ENCODE assay signal across 8 cellular contexts in genomic region chr12:64729909-64730584, GRCh38. TPM values are rescaled to one million over a fixed set of nuclear protein-coding genes. Genes with fewer than 3 reads are reported as not detected.
DNase-seq lines count a peak whose midpoint lies in the region; ATAC-seq and TF ChIP-seq lines count a peak whose summit lies in the region.

No MANE protein-coding gene starts in this region.

- peak overlapping the region; percentile 10; the same call in 1 of the 2 replicates for H3K4me3 ChIP-seq in GM12865 (ENCODE audit: low read depth, low read length)
- H3K4me3 ChIP-seq in muscle layer of duodenum (ENCODE audit: low read depth in 1 of 2, low read length in 2 of 2) = no peak overlapping the region

- peaks cover 15 to 18% (median 18%) of the 10 kb centered on the region in 3 donors for H3K4me1 Mint-ChIP-seq in T-cell

- H3K9me3 Mint-ChIP-seq in T-cell = no peaks in the 10 kb centered on the region

- H3K27me3 ChIP-seq in muscle layer of duodenum (ENCODE audit: low read depth, low read length) = no peaks in the 10 kb centered on the region

- TF ChIP-seq CTCF in GM12865 (IDR thresholded peaks at IDR 0.05; ENCODE audit: insufficient read depth, low read depth, low read length, missing control alignments) = no peak

- peak; percentile 18 for DNase-seq in GM12865 (ENCODE audit: low read depth)
- DNase-seq in T-cell = no peak
- no peak for DNase-seq in SW480 (ENCODE audit: low spot score)
- DNase-seq in occipital lobe (lab: John Stamatoyannopoulos, UW) = no peak
- no peak for DNase-seq in NCI-H1092 treated with DMSO at 0.1 percent for 48 hours (lab: John Stamatoyannopoulos, UW)

- peak; percentile 51 for ATAC-seq in GM21619 (IDR thresholded peaks at IDR 0.05; ENCODE audit: unreplicated experiment)
- ATAC-seq in T-cell (replicated peaks in 1 of 4) = peak in 2 of 4 experiments; percentile 19 to 45
- no peak for ATAC-seq in GM18520 (IDR thresholded peaks at IDR 0.05; ENCODE audit: unreplicated experiment)

- H3K4me3 Mint-ChIP-seq in T-cell = peak overlapping the region in 1 of 3 donors; percentile 51

- no peaks in the 10 kb centered on the region for H3K27me3 Mint-ChIP-seq in T-cell

- POLR2A ChIA-PET in T-cell (lab: Charles Lee) = interaction anchor here (0.6 to 0.7 kb wide), 3 partner anchors 10 to 280 kb away, joined by 6 to 9 read pairs (median 9); no protein-coding TSS in a partner anchor

- peaks cover 42% of the 10 kb centered on the region for H3K36me3 Mint-ChIP-seq in T-cell

- peaks cover 16 to 31% of the 10 kb centered on the region in 2 donors for H3K36me3 ChIP-seq in muscle layer of duodenum (ENCODE audit: control insufficient read depth in 1 of 2, insufficient read depth in 2 of 2, low read length in 2 of 2)

- H3K27ac Mint-ChIP-seq in T-cell = peak overlapping the region; percentile 86 to 92

- no peaks in the 10 kb centered on the region for H3K4me1 ChIP-seq in muscle layer of duodenum (ENCODE audit: control insufficient read depth in 1 of 2, insufficient read depth in 2 of 2, low read length in 2 of 2)

- CTCF ChIA-PET in T-cell (lab: Charles Lee) = interaction anchor here (0.5 to 1.0 kb wide), 6 partner anchors 9 to 1233 kb away, joined by 3 to 10 read pairs (median 5); no protein-coding TSS in a partner anchor

- no peaks in the 10 kb centered on the region for H3K9me3 ChIP-seq in muscle layer of duodenum (ENCODE audit: control insufficient read depth in 1 of 2, low read length in 2 of 2)

- H3K27ac ChIP-seq in muscle layer of duodenum (ENCODE audit: low read length) = peak overlapping the region; percentile 10

RNA-seq across cellular contexts. Expression of gene GNS, which starts 29.2 kb away (rescaled TPM):
- total RNA-seq in T-cell (10 to 100 TPM; 22.9 to 29.4 (median 25.5) TPM), occipital lobe (45.9 TPM)
